8 cellular contexts compared by ENCODE assay signal in the genomic region with DNA sequence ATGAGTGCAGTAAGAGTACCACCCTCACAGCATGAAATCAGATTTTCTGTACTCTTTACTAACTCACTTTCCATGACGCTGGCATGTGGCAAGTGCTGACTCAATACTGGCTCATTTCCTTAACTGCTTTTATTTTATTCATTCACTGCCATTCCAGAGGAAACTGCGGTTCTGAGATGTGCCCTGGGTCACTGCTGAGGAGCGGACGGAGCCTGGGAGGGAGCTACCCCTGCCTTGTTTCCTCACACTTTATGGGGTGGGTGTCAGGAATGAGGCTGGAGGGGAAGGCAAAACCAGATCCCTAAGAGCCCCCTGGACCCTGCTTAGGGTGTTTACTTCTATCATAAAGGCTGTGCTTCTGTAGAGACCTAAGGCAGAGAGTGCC. TPM values are rescaled to one million over a fixed set of nuclear protein-coding genes. Genes with fewer than 3 reads are reported as not detected.
DNase-seq lines count a peak whose midpoint lies in the region; ATAC-seq, FAIRE-seq and TF ChIP-seq lines count a peak whose summit lies in the region.

No MANE protein-coding gene starts in this region.

- TF ChIP-seq CTCF in mammary epithelial cell (conservative IDR thresholded peaks at IDR 0.05 in 1 of 2, IDR thresholded peaks at IDR 0.05 in 1 of 2; ENCODE audit: extremely low read depth in 1 of 2, insufficient read depth in 1 of 2, low read depth in 1 of 2, low read length in 2 of 2) (no peak), progenitor cell of endocrine pancreas (IDR thresholded peaks at IDR 0.05; ENCODE audit: unreplicated experiment) (no peak)

- H3K9me3 Mint-ChIP-seq in progenitor cell of endocrine pancreas (ENCODE audit: low read depth) = no peaks in the 10 kb centered on the region

- H3K9ac ChIP-seq in mammary epithelial cell (ENCODE audit: insufficient read depth, low read length) = peak overlapping the region; percentile 39

- CTCF ChIA-PET in mammary epithelial cell (lab: Charles Lee; ENCODE audit: low non-redundant PET) = interaction anchor here (0.6 to 1.1 kb wide), 3 partner anchors 62 to 109 kb away, joined by 3 read pairs; no protein-coding TSS in a partner anchor

- no peaks in the 10 kb centered on the region for H3K36me3 Mint-ChIP-seq in progenitor cell of endocrine pancreas (ENCODE audit: insufficient read depth)

- FAIRE-seq in RCC 7860 (lab: Jason Lieb, UNC) = peak; percentile 93

- TSS peak; percentile 89 for BruUV-seq in mammary epithelial cell (replicated peaks; lab: Mats Ljungman, UMichigan)

- H2AFZ ChIP-seq in mammary epithelial cell (ENCODE audit: low read depth, low read length) = no peak overlapping the region

- DNase-seq in EH (ENCODE audit: low read depth) (peak; percentile 98), RCC 7860 (ENCODE audit: low spot score) (peak; percentile 96), mammary epithelial cell (peak; percentile 92), sciatic nerve (ENCODE audit: low spot score) (no peak), DMS53 treated with DMSO at 0.1 percent for 48 hours (lab: John Stamatoyannopoulos, UW; ENCODE audit: unreplicated experiment) (no peak), erythroblast (lab: John Stamatoyannopoulos, UW) (no peak), progenitor cell of endocrine pancreas (ENCODE audit: low spot score, unreplicated experiment) (no peak)

- in situ Hi-C loops in mammary epithelial cell (cut with MboI; ENCODE audit: low sequenced_read_pairs in 2 of 2) = no loop called here

- peak overlapping the region; percentile 47 for H3K4me2 ChIP-seq in mammary epithelial cell (ENCODE audit: insufficient read depth, low read depth, low read length)

- WGBS in mammary epithelial cell (ENCODE audit: low coverage, missing lambda C conversion rate) = 0% methylated on average over 4 of the region's 4 CpGs

- ATAC-seq in sciatic nerve = peak; percentile 54
- ATAC-seq in HG03565 (IDR thresholded peaks at IDR 0.05; ENCODE audit: unreplicated experiment) = no peak

- H3K79me2 ChIP-seq in mammary epithelial cell (ENCODE audit: insufficient read depth, low read length) = peaks cover 56% of the 10 kb centered on the region

- H3K27ac Mint-ChIP-seq in progenitor cell of endocrine pancreas = no peak overlapping the region

- H3K4me1 ChIP-seq in mammary epithelial cell (ENCODE audit: insufficient read depth, low read length) = peaks cover 85% of the 10 kb centered on the region

- no peaks in the 10 kb centered on the region for H3K27me3 ChIP-seq in mammary epithelial cell (ENCODE audit: insufficient read depth, low read length)

- H3K27me3 Mint-ChIP-seq in progenitor cell of endocrine pancreas = no peaks in the 10 kb centered on the region

- no peak overlapping the region for H3K4me3 ChIP-seq in mammary epithelial cell (replicated peaks in 1 of 3; ENCODE audit: insufficient read depth in 1 of 3, low read depth in 2 of 3, low read length in 3 of 3)

- peak overlapping the region; percentile 92 for H3K27ac ChIP-seq in mammary epithelial cell (ENCODE audit: insufficient read depth, low read depth, low read length)

- peaks cover 18% of the 10 kb centered on the region for H3K36me3 ChIP-seq in mammary epithelial cell (ENCODE audit: insufficient read depth, low read length)

- H3K4me1 Mint-ChIP-seq in progenitor cell of endocrine pancreas (ENCODE audit: low read depth) = peaks cover 9% of the 10 kb centered on the region

- intact Hi-C loops in mammary epithelial cell (cut with micrococcal nuclease) (loop anchor here (1.0 to 2.0 kb wide), 3 partner anchors 14 to 58 kb away; a partner anchor contains a TSS), sciatic nerve (cut with DNase I) (no loop called here)

- H3K4me3 Mint-ChIP-seq in progenitor cell of endocrine pancreas (ENCODE audit: low read depth) = no peak overlapping the region

- no peaks in the 10 kb centered on the region for H4K20me1 ChIP-seq in mammary epithelial cell (ENCODE audit: insufficient read depth, low read length)

- dilution Hi-C loops in mammary epithelial cell (cut with HindIII; ENCODE audit: low sequenced_read_pairs) = no loop called here

- no peak for TF ChIP-seq POLR2A in erythroblast (IDR thresholded peaks at IDR 0.05; ENCODE audit: low read length)

- H3K9me3 ChIP-seq in mammary epithelial cell (replicated peaks; ENCODE audit: insufficient read depth, low read length) = no peaks in the 10 kb centered on the region

RNA-seq across cellular contexts. Expression of a gene that starts 14.4 kb away (rescaled TPM):
- total RNA-seq in mammary epithelial cell (100 to 1,000 TPM in 1 of 2 donors, 10 to 100 TPM in 1; 74.2 to 228 TPM), sciatic nerve (52.7 TPM), progenitor cell of endocrine pancreas (31.9 and 38.2 TPM in 2 replicates)
- 148 TPM for polyA plus RNA-seq in mammary epithelial cell
- polyA minus RNA-seq in mammary epithelial cell = 174 TPM

Comparison
In these comparisons a context has a peak if more than half of its experiments do, and no peak if none do; other contexts are left out.
1. DNase-seq: peak in EH (single experiment), RCC 7860 (single experiment) and mammary epithelial cell (single experiment); none in sciatic nerve (single experiment), DMS53 treated with DMSO at 0.1 percent for 48 hours (single experiment), erythroblast (0 of 2) and progenitor cell of endocrine pancreas (single experiment).